Comparison of ENCODE assay signal across 17 cellular contexts in genomic region chr11:73752216-73752867, GRCh38. TPM values are rescaled to one million over a fixed set of nuclear protein-coding genes. Genes with fewer than 3 reads are reported as not detected.
DNase-seq lines count a peak whose midpoint lies in the region; ATAC-seq and TF ChIP-seq lines count a peak whose summit lies in the region.
"Had no signal": no experiment of that assay in that cellular context is flagged by ENCODE, and none has a peak within 500 bp of the region (broad histone marks: within the 10 kb centered on the region; RNA-seq: fewer than 3 reads in every experiment).

No MANE protein-coding gene starts in this region.

- ATAC-seq in CD4-positive, CD25-positive, alpha-beta regulatory T cell (ENCODE audit: low read depth in 2 of 2) = no peak
- ATAC-seq in GM18873 (IDR thresholded peaks at IDR 0.05; ENCODE audit: low FRiP score, unreplicated experiment) (no peak), HG02588 (IDR thresholded peaks at IDR 0.05; ENCODE audit: unreplicated experiment) (no peak)

- no peaks in the 10 kb centered on the region for H3K9me3 Mint-ChIP-seq in CD4-positive, CD25-positive, alpha-beta regulatory T cell
- H3K9me3 Mint-ChIP-seq: activated CD4-positive, alpha-beta T cell treated with anti-CD3 and anti-CD28 coated beads, Interleukin-2, amount 10 ng/mL, durations not matched to agents 24 days and 14 days; activated naive CD8-positive, alpha-beta T cell treated with anti-CD3 and anti-CD28 coated beads, Interleukin-2, amount 10 ng/mL, durations not matched to agents 7 days and 5 days; nephron had no signal

- no peaks in the 10 kb centered on the region for H3K36me3 ChIP-seq in CD4-positive, CD25-positive, alpha-beta regulatory T cell (ENCODE audit: control insufficient read depth, insufficient read depth, low read length)
- 0 out of 2 replicates have a peak, but pooled peaks cover 2% of the 10 kb centered on the region for H3K36me3 ChIP-seq in BE2C
- H3K36me3 ChIP-seq: HAP-1, SJCRH30 had no signal

- no peaks in the 10 kb centered on the region for H3K27me3 Mint-ChIP-seq in CD4-positive, CD25-positive, alpha-beta regulatory T cell
- H3K27me3 Mint-ChIP-seq: activated CD4-positive, alpha-beta T cell treated with anti-CD3 and anti-CD28 coated beads, Interleukin-2, amount 10 ng/mL, durations not matched to agents 24 days and 14 days; activated naive CD8-positive, alpha-beta T cell treated with anti-CD3 and anti-CD28 coated beads, Interleukin-2, amount 10 ng/mL, durations not matched to agents 7 days and 5 days had no signal

- peak overlapping the region; percentile 51 for H3K4me3 ChIP-seq in CD4-positive, CD25-positive, alpha-beta regulatory T cell (ENCODE audit: low read depth, low read length)
- no peak overlapping the region for H3K4me3 ChIP-seq in BE2C (ENCODE audit: low read depth, low read length)
- H3K4me3 ChIP-seq: HAP-1, SJCRH30 had no signal

- DNase-seq in CD4-positive, CD25-positive, alpha-beta regulatory T cell = no peak
- DNase-seq in LHCN-M2 (ENCODE audit: low read depth) (peak; percentile 7), cerebellar cortex (ENCODE audit: low spot score) (peak; percentile 60), myocyte (ENCODE audit: low read depth) (peak; percentile 36), D341Med (ENCODE audit: low spot score) (no peak), BE2C (no peak)
- DNase-seq: activated CD4-positive, alpha-beta T cell treated with anti-CD3 and anti-CD28 coated beads, Interleukin-2, amount 10 ng/mL, durations not matched to agents 24 days and 14 days; activated naive CD8-positive, alpha-beta T cell treated with anti-CD3 and anti-CD28 coated beads, Interleukin-2, amount 10 ng/mL, durations not matched to agents 7 days and 5 days; Calu3; NCI-H187; NCI-H446 treated with DMSO at 0.1 percent for 48 hours; SJCRH30; T-helper 9 cell had no signal

- H3K27me3 ChIP-seq in CD4-positive, CD25-positive, alpha-beta regulatory T cell (ENCODE audit: control insufficient read depth, insufficient read depth, low read length) = no peaks in the 10 kb centered on the region
- no peaks in the 10 kb centered on the region for H3K27me3 ChIP-seq in BE2C
- H3K27me3 ChIP-seq: SJCRH30 had no signal

- TF ChIP-seq CTCF in BE2C (IDR thresholded peaks at IDR 0.05; ENCODE audit: low read depth, low read length) = no peak

- H3K27ac ChIP-seq in CD4-positive, CD25-positive, alpha-beta regulatory T cell (ENCODE audit: insufficient read depth, low read length, poor library complexity, severe bottlenecking) = no peak overlapping the region
- H3K27ac ChIP-seq: SJCRH30 had no signal

- H3K4me1 ChIP-seq in CD4-positive, CD25-positive, alpha-beta regulatory T cell (ENCODE audit: control insufficient read depth, insufficient read depth, low read length, poor library complexity, severe bottlenecking) = peaks cover 16% of the 10 kb centered on the region
- H3K4me1 ChIP-seq in BE2C = no peaks in the 10 kb centered on the region; the same call in 1 of the 2 replicates
- H3K4me1 ChIP-seq: SJCRH30 had no signal

- H3K4me1 Mint-ChIP-seq in CD4-positive, CD25-positive, alpha-beta regulatory T cell = peaks cover 20 to 75% (median 39%) of the 10 kb centered on the region in 4 donors

- no peaks in the 10 kb centered on the region for H3K9me3 ChIP-seq in CD4-positive, CD25-positive, alpha-beta regulatory T cell (ENCODE audit: control insufficient read depth in 2 of 2, low read length in 2 of 2)
- H3K9me3 ChIP-seq in BE2C = no peaks in the 10 kb centered on the region
- H3K9me3 ChIP-seq: HAP-1, SJCRH30 had no signal

- H3K27ac Mint-ChIP-seq in CD4-positive, CD25-positive, alpha-beta regulatory T cell = peak overlapping the region in 2 of 3 donors; percentile 6 to 83

- peak overlapping the region in 3 of 4 donors; percentile 9 to 53 (median 15) for H3K4me3 Mint-ChIP-seq in CD4-positive, CD25-positive, alpha-beta regulatory T cell
- H3K4me3 Mint-ChIP-seq: activated CD4-positive, alpha-beta T cell treated with anti-CD3 and anti-CD28 coated beads, Interleukin-2, amount 10 ng/mL, durations not matched to agents 24 days and 14 days; activated naive CD8-positive, alpha-beta T cell treated with anti-CD3 and anti-CD28 coated beads, Interleukin-2, amount 10 ng/mL, durations not matched to agents 7 days and 5 days; nephron had no signal

- H3K36me3 Mint-ChIP-seq in CD4-positive, CD25-positive, alpha-beta regulatory T cell = peaks cover 4% of the 10 kb centered on the region

RNA-seq across cellular contexts. Expression of gene RAB6A, which starts 8.5 kb away (rescaled TPM):
- 79.0 TPM for total RNA-seq in CD4-positive, CD25-positive, alpha-beta regulatory T cell
- 100 to 1,000 TPM; 108 to 124 (median 120) TPM for polyA plus RNA-seq in CD4-positive, CD25-positive, alpha-beta regulatory T cell
- total RNA-seq in LHCN-M2 (2014; rRNA removed) (120 and 130 TPM in 2 replicates), myocyte (140 and 142 TPM in 2 replicates)
- polyA plus RNA-seq in LHCN-M2 (2012) = 51.4 TPM
- 90.1 TPM for polyA plus RNA-seq in myocyte (2012)
- polyA plus RNA-seq in BE2C (2012; ENCODE audit: insufficient read depth, insufficient read length, low read depth) = 50.7 TPM

RNA-seq across cellular contexts. Expression of gene MRPL48, which starts 35.3 kb away (rescaled TPM):
- 25.7 TPM for total RNA-seq in CD4-positive, CD25-positive, alpha-beta regulatory T cell
- polyA plus RNA-seq in CD4-positive, CD25-positive, alpha-beta regulatory T cell = 10 to 100 TPM; 53.6 to 70.8 (median 66.4) TPM
- total RNA-seq in LHCN-M2 (2014; rRNA removed) = 14.8 and 27.3 TPM in 2 replicates
- polyA plus RNA-seq in LHCN-M2 (2012) = 49.5 TPM
- total RNA-seq in myocyte = 17.6 and 21.9 TPM in 2 replicates
- 25.9 TPM for polyA plus RNA-seq in myocyte (2012)
- 98.2 TPM for polyA plus RNA-seq in BE2C (2012; ENCODE audit: insufficient read depth, insufficient read length, low read depth)

Comparison
In these comparisons a context has a peak if more than half of its experiments do, and no peak if none do; other contexts are left out.
1. DNase-seq: peak in LHCN-M2 (single experiment), cerebellar cortex (single experiment) and myocyte (single experiment); none in CD4-positive, CD25-positive, alpha-beta regulatory T cell (0 of 3), D341Med (single experiment) and BE2C (single experiment).